1 cellular context compared by ENCODE assay signal in genomic region chr3:46648096-46648495, GRCh38.
"Had no signal": no experiment of that assay in that cellular context is flagged by ENCODE, and none has a peak within 500 bp of the region (broad histone marks: within the 10 kb centered on the region; RNA-seq: fewer than 3 reads in every experiment).

No MANE protein-coding gene starts in this region.

- ATAC-seq: GM12878 had no signal

- H3K4me3 ChIP-seq: GM12878 had no signal
